In the genomic region with DNA sequence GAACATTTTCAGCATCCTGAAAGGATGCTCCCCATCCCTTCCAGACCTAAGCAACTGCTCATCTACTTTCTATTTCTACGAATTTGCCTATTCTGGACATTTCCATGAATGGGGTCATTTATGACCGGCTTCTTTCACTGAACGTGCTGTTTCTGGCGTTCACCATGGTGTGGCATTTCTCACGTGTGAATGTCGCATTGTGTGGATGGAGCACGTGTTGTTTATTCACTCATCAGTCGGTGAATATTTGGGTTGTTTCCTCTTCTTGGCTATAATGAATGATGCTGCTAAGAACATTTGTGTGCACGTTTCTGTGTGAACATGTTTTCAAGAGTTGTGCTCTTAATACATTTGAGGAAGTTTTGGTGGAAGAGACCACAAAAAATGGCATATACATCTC, we compare ENCODE assay signal across 1 cellular context.
TF ChIP-seq lines count a peak whose summit lies in the region.

No MANE protein-coding gene starts in this region.

TF ChIP-seq in H1, 55 proteins besides CTCF, POLR2A, EP300 and RAD21 (continued from another document):
- TF ChIP-seq HDAC2 (IDR thresholded peaks at IDR 0.05; ENCODE audit: borderline replicate concordance in 1 of 2, low read depth in 2 of 2, low read length in 2 of 2), result no peak
- TF ChIP-seq SAP30 (IDR thresholded peaks at IDR 0.05; ENCODE audit: insufficient read depth, insufficient replicate concordance, low read length), result no peak
- no peak for TF ChIP-seq NRF1 (IDR thresholded peaks at IDR 0.05; ENCODE audit: low read depth, low read length)
TF ChIP-seq in H1: peak in this region for 0.
